In genomic region chr7:4882742-4883351, GRCh38 we compare ENCODE assay signal across 8 cellular contexts. TPM values are rescaled to one million over a fixed set of nuclear protein-coding genes. Genes with fewer than 3 reads are reported as not detected.
A peak's percentile ranks its signal among the peaks of the same experiment; 100 is the strongest.
DNase-seq lines count a peak whose midpoint lies in the region; ATAC-seq and TF ChIP-seq lines count a peak whose summit lies in the region.

No MANE protein-coding gene starts in this region.

- H3K4me3 ChIP-seq in adipocyte (ENCODE audit: low read length), result peak overlapping the region; percentile 75
- peak overlapping the region; percentile 17 for H3K4me3 ChIP-seq in kidney epithelial cell (ENCODE audit: low read depth, low read length)
- H3K4me3 ChIP-seq in thymus (ENCODE audit: low read length), result peak overlapping the region; percentile 25

- H3K27ac Mint-ChIP-seq in activated naive CD4-positive, alpha-beta T cell treated with anti-CD3 and anti-CD28 coated beads, Interleukin-2, amount 50 U/mL, for 24 hours, result no peak overlapping the region

- WGBS in thymus, result 4% methylated on average over 43 of the region's 43 CpGs

- TF ChIP-seq CTCF in kidney epithelial cell (IDR thresholded peaks at IDR 0.05; ENCODE audit: insufficient read depth, low read length, poor library complexity, severe bottlenecking), result no peak

- peaks cover 29% of the 10 kb centered on the region for H3K27me3 Mint-ChIP-seq in activated naive CD4-positive, alpha-beta T cell treated with anti-CD3 and anti-CD28 coated beads, Interleukin-2, amount 50 U/mL, for 24 hours

- peak overlapping the region; percentile 78 for H3K4me3 Mint-ChIP-seq in activated naive CD4-positive, alpha-beta T cell treated with anti-CD3 and anti-CD28 coated beads, Interleukin-2, amount 50 U/mL, for 24 hours

- H3K9me3 ChIP-seq in adipocyte (ENCODE audit: control insufficient read depth, low read length) (no peaks in the 10 kb centered on the region), thymus (ENCODE audit: control insufficient read depth) (no peaks in the 10 kb centered on the region)

- in situ Hi-C loops in KBM-7 (cut with MboI; ENCODE audit: low pct_unique_long_range_greater_than_20kb, low sequenced_read_pairs), result no loop called here

- H3K9ac ChIP-seq in adipocyte (ENCODE audit: low read length), result peak overlapping the region; percentile 66

- H3K36me3 Mint-ChIP-seq in activated naive CD4-positive, alpha-beta T cell treated with anti-CD3 and anti-CD28 coated beads, Interleukin-2, amount 50 U/mL, for 24 hours, result no peaks in the 10 kb centered on the region

- H3K27ac ChIP-seq in thymus (ENCODE audit: low read depth), result no peak overlapping the region

- no peak for ATAC-seq in HG03039 (IDR thresholded peaks at IDR 0.05; ENCODE audit: unreplicated experiment)
- ATAC-seq in HG03469 (IDR thresholded peaks at IDR 0.05; ENCODE audit: unreplicated experiment), result no peak

- DNase-seq in activated naive CD4-positive, alpha-beta T cell treated with Interleukin-2 at 50 U/mL for 16 hours, result no peak
- peak; percentile 45 for DNase-seq in adipocyte (ENCODE audit: low read depth)
- no peak for DNase-seq in kidney epithelial cell (ENCODE audit: low read depth)
- DNase-seq in KBM-7, result no peak

- H3K9me3 Mint-ChIP-seq in activated naive CD4-positive, alpha-beta T cell treated with anti-CD3 and anti-CD28 coated beads, Interleukin-2, amount 50 U/mL, for 24 hours, result no peaks in the 10 kb centered on the region

- H3K4me1 Mint-ChIP-seq in activated naive CD4-positive, alpha-beta T cell treated with anti-CD3 and anti-CD28 coated beads, Interleukin-2, amount 50 U/mL, for 24 hours, result peaks cover 12% of the 10 kb centered on the region

- H3K36me3 ChIP-seq in adipocyte (ENCODE audit: control insufficient read depth, insufficient read depth, low read length, severe bottlenecking) (no peaks in the 10 kb centered on the region), kidney epithelial cell (ENCODE audit: control insufficient read depth, insufficient read depth, low read length) (no peaks in the 10 kb centered on the region), thymus (ENCODE audit: control insufficient read depth, insufficient read depth) (no peaks in the 10 kb centered on the region)

- H3K4me1 ChIP-seq in adipocyte (ENCODE audit: control insufficient read depth, insufficient read depth, low read length), result peaks cover 18% of the 10 kb centered on the region
- H3K4me1 ChIP-seq in thymus (ENCODE audit: control insufficient read depth, insufficient read depth, low read length), result peaks cover 2% of the 10 kb centered on the region

- peaks cover 10% of the 10 kb centered on the region for H3K27me3 ChIP-seq in adipocyte (replicated peaks; ENCODE audit: control insufficient read depth, insufficient read depth, low read length)
- H3K27me3 ChIP-seq in kidney epithelial cell (ENCODE audit: control insufficient read depth, insufficient read depth, low read length), result peaks cover 37% of the 10 kb centered on the region
- H3K27me3 ChIP-seq in thymus (ENCODE audit: control insufficient read depth, insufficient read depth), result peaks cover 25% of the 10 kb centered on the region

RNA-seq across cellular contexts. Expression of gene RADIL, which starts 0.7 kb away (rescaled TPM):
- 2.3 and 3.5 TPM in 2 replicates for total RNA-seq in kidney epithelial cell
- 0.91 TPM for polyA plus RNA-seq in thymus

RNA-seq across cellular contexts. Expression of gene PAPOLB, which starts 21.0 kb away (rescaled TPM):
- 0.13 and 0.14 TPM in 2 replicates for total RNA-seq in kidney epithelial cell
- 0.02 TPM for polyA plus RNA-seq in thymus

Comparison
In these comparisons a context has a peak if more than half of its experiments do, and no peak if none do; other contexts are left out.
1. H3K4me3 ChIP-seq: peak in every context shown above with its lines; median percentile 75 in adipocyte; 25 in thymus; 17 in kidney epithelial cell.